In the genomic region with DNA sequence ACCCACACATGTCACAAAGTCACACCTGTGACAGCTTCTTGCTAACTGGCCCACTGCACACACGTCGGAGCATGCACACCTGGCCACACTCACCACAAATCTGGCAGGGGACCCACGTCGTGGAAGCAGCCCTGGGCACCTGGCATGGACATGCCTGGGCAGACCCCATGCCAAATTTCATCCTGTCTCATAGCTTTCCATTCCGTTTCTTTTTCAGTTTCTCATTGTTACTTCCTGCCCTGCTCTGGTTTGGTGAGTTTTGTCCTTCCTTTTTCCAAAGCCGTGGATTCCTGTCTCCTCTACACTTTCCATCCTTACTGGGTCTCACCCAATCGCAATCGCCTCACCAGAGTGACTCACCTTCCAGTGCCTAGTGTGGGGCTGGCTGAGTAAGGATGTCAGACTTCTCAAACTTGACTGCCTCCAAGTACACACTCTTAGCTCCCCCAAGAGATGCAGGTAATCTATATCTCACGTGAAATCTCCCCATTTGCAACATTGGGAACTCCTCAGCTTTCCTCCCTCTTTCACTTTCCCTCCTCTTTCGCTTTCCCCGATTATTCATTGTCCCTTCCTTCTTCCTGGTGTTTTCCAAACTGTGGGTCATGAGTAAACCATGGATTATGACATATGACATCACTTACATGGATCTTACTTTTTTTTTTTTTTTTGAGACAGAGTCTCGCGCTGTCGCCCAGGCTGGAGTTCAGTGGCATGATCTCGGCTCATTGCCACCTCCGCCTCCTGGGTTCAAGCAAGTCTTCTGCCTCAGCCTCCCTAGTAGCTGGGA, we compare ENCODE assay signal across 8 cellular contexts. TPM values are rescaled to one million over a fixed set of nuclear protein-coding genes. Genes with fewer than 3 reads are reported as not detected.
DNase-seq lines count a peak whose midpoint lies in the region; ATAC-seq and TF ChIP-seq lines count a peak whose summit lies in the region.

No MANE protein-coding gene starts in this region.

- no peak overlapping the region for H3K9ac ChIP-seq in stomach smooth muscle (ENCODE audit: low read length in 2 of 2)

- H3K27ac Mint-ChIP-seq in GM23338 (peak overlapping the region; percentile 80), WTC11 (peak overlapping the region; percentile 95)

- H3K9me2 ChIP-seq in GM23338 (ENCODE audit: insufficient read depth): no peaks in the 10 kb centered on the region

- no peak for ATAC-seq in GM23338
- ATAC-seq in WTC11: no peak
- ATAC-seq in foreskin keratinocyte: peak; percentile 60
- no peak for ATAC-seq in GM21360 (IDR thresholded peaks at IDR 0.05; ENCODE audit: unreplicated experiment)

- H3K4me2 ChIP-seq in GM23338: peak overlapping the region; percentile 79; the same call in 1 of the 2 replicates

- H3K4me3 Mint-ChIP-seq in GM23338: peak overlapping the region; percentile 41; the same call in 1 of the 3 replicates
- peak overlapping the region; percentile 66 for H3K4me3 Mint-ChIP-seq in WTC11

- H3K27me3 Mint-ChIP-seq in GM23338 (ENCODE audit: insufficient read depth, low read depth, poor library complexity): peaks cover 11% of the 10 kb centered on the region
- H3K27me3 Mint-ChIP-seq in WTC11 (ENCODE audit: low read depth): no peaks in the 10 kb centered on the region; the same call in 1 of the 2 replicates

- H3K27me3 ChIP-seq in GM23338 (ENCODE audit: insufficient read depth): peaks cover 11% of the 10 kb centered on the region
- no peaks in the 10 kb centered on the region for H3K27me3 ChIP-seq in foreskin keratinocyte
- no peaks in the 10 kb centered on the region for H3K27me3 ChIP-seq in stomach smooth muscle (ENCODE audit: control insufficient read depth in 1 of 2, insufficient read depth in 2 of 2, low read length in 2 of 2)

- H3K36me3 Mint-ChIP-seq in GM23338 (ENCODE audit: low read depth): no peaks in the 10 kb centered on the region; the same call in 2 of the 3 replicates
- H3K36me3 Mint-ChIP-seq in WTC11: no peaks in the 10 kb centered on the region

- no peaks in the 10 kb centered on the region; the same call in 1 of the 2 replicates for H4K20me1 ChIP-seq in GM23338 (replicated peaks; ENCODE audit: insufficient read depth)

- TF ChIP-seq CTCF in AG09309 (IDR thresholded peaks at IDR 0.05; ENCODE audit: control insufficient read depth, insufficient read depth, low read depth, low read length, missing control alignments): no peak
- TF ChIP-seq CTCF in GM23338 (conservative IDR thresholded peaks at IDR 0.05; ENCODE audit: low read depth in 2 of 2): no peak
- no peak for TF ChIP-seq CTCF in WTC11 (IDR thresholded peaks at IDR 0.05)
- TF ChIP-seq CTCF in foreskin keratinocyte (conservative IDR thresholded peaks at IDR 0.05): no peak

- H3K9me3 Mint-ChIP-seq in GM23338 (no peaks in the 10 kb centered on the region), WTC11 (no peaks in the 10 kb centered on the region)

- H3F3A ChIP-seq in GM23338 (replicated peaks; ENCODE audit: low read depth): peaks cover 23% of the 10 kb centered on the region; the same call in 1 of the 2 replicates

- CTCF ChIA-PET in WTC11 (lab: Charles Lee): interaction anchor here (0.9 to 2.9 kb wide), 3 partner anchors 12 to 101 kb away, joined by 4 to 21 read pairs (median 4); a partner anchor contains a TSS

- H3K9me3 ChIP-seq in stomach smooth muscle (ENCODE audit: control insufficient read depth in 2 of 2, low read length in 2 of 2): no peaks in the 10 kb centered on the region

- H3K36me3 ChIP-seq in GM23338 (ENCODE audit: insufficient read depth) (no peaks in the 10 kb centered on the region), stomach smooth muscle (ENCODE audit: control insufficient read depth in 2 of 2, insufficient read depth in 2 of 2, low read length in 2 of 2) (no peaks in the 10 kb centered on the region)

- H3K4me1 Mint-ChIP-seq in GM23338: peaks cover 15% of the 10 kb centered on the region
- peaks cover 18% of the 10 kb centered on the region for H3K4me1 Mint-ChIP-seq in WTC11

- no peak for DNase-seq in AG09309 (ENCODE audit: low read depth)
- DNase-seq in GM23338 (ENCODE audit: low spot score): no peak
- no peak for DNase-seq in WTC11 (ENCODE audit: low spot score)
- DNase-seq in foreskin keratinocyte: peak; percentile 94 to 96
- no peak for DNase-seq in NCI-H82 (lab: John Stamatoyannopoulos, UW)
- DNase-seq in Kasumi-1 (lab: John Stamatoyannopoulos, UW): no peak

- peaks cover 28% of the 10 kb centered on the region for H3K4me1 ChIP-seq in GM23338 (ENCODE audit: insufficient read depth)
- H3K4me1 ChIP-seq in foreskin keratinocyte: peaks cover 9% of the 10 kb centered on the region
- H3K4me1 ChIP-seq in stomach smooth muscle (ENCODE audit: control insufficient read depth, insufficient read depth, low read length): peaks cover 32% of the 10 kb centered on the region

- H2AFZ ChIP-seq in GM23338: no peak overlapping the region

- POLR2A ChIA-PET in WTC11 (lab: Charles Lee): interaction anchor here (0.9 to 1.9 kb wide), 4 partner anchors 8 to 24 kb away, joined by 3 to 7 read pairs (median 4); a partner anchor contains a TSS

- H3K27ac ChIP-seq in GM23338 (ENCODE audit: low read depth) (peak overlapping the region; percentile 96), foreskin keratinocyte (peak overlapping the region; percentile 89), stomach smooth muscle (ENCODE audit: low read length) (peak overlapping the region; percentile 37)

- peak overlapping the region; percentile 42 for H3K4me3 ChIP-seq in AG09309 (ENCODE audit: control insufficient read depth, low read depth, low read length)
- peak overlapping the region; percentile 57; the same call in 1 of the 2 replicates for H3K4me3 ChIP-seq in GM23338
- peak overlapping the region in 1 of 2 donors; percentile 8 for H3K4me3 ChIP-seq in stomach smooth muscle (ENCODE audit: low read length in 2 of 2)

- peaks cover 24% of the 10 kb centered on the region for H3K79me2 ChIP-seq in GM23338 (replicated peaks; ENCODE audit: insufficient read depth)

TF ChIP-seq in GM23338, 12 proteins besides CTCF, POLR2A, EP300 and RAD21 (continues in another document):
- TF ChIP-seq ZNF114 (CRISPR knock-in tag; IDR thresholded peaks at IDR 0.05): no peak
- no peak for TF ChIP-seq POLR2AphosphoS5 (IDR thresholded peaks at IDR 0.05; ENCODE audit: low read depth)
- TF ChIP-seq STAT1 (IDR thresholded peaks at IDR 0.05; ENCODE audit: unreplicated experiment): no peak

TF ChIP-seq in WTC11, 78 proteins besides CTCF, POLR2A, EP300 and RAD21 (continues in another document):
- TF ChIP-seq ZNF671 (CRISPR knock-in tag; IDR thresholded peaks at IDR 0.05) (no peak), FOXP1 (CRISPR knock-in tag; IDR thresholded peaks at IDR 0.05; ENCODE audit: borderline replicate concordance) (no peak), TEAD1 (CRISPR knock-in tag; IDR thresholded peaks at IDR 0.05) (no peak), FOXK1 (CRISPR knock-in tag; IDR thresholded peaks at IDR 0.05) (no peak), CREB1 (CRISPR knock-in tag; IDR thresholded peaks at IDR 0.05) (no peak), HMGA2 (CRISPR knock-in tag; IDR thresholded peaks at IDR 0.05) (no peak), NFE2L1 (CRISPR knock-in tag; IDR thresholded peaks at IDR 0.05) (no peak), SOX15 (CRISPR knock-in tag; IDR thresholded peaks at IDR 0.05) (no peak), MXD4 (CRISPR knock-in tag; IDR thresholded peaks at IDR 0.05; ENCODE audit: borderline replicate concordance) (no peak)
- TF ChIP-seq, protein P1, sequence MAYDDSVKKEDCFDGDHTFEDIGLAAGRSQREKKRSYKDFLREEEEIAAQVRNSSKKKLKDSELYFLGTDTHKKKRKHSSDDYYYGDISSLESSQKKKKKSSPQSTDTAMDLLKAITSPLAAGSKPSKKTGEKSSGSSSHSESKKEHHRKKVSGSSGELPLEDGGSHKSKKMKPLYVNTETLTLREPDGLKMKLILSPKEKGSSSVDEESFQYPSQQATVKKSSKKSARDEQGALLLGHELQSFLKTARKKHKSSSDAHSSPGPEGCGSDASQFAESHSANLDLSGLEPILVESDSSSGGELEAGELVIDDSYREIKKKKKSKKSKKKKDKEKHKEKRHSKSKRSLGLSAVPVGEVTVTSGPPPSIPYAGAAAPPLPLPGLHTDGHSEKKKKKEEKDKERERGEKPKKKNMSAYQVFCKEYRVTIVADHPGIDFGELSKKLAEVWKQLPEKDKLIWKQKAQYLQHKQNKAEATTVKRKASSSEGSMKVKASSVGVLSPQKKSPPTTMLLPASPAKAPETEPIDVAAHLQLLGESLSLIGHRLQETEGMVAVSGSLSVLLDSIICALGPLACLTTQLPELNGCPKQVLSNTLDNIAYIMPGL (CRISPR knock-in tag; IDR thresholded peaks at IDR 0.05): no peak
- TF ChIP-seq, protein P2, sequence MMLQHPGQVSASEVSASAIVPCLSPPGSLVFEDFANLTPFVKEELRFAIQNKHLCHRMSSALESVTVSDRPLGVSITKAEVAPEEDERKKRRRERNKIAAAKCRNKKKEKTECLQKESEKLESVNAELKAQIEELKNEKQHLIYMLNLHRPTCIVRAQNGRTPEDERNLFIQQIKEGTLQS (CRISPR knock-in tag; conservative IDR thresholded peaks at IDR 0.05): no peak
- TF ChIP-seq, protein P3, sequence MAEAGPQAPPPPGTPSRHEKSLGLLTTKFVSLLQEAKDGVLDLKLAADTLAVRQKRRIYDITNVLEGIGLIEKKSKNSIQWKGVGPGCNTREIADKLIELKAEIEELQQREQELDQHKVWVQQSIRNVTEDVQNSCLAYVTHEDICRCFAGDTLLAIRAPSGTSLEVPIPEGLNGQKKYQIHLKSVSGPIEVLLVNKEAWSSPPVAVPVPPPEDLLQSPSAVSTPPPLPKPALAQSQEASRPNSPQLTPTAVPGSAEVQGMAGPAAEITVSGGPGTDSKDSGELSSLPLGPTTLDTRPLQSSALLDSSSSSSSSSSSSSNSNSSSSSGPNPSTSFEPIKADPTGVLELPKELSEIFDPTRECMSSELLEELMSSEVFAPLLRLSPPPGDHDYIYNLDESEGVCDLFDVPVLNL (CRISPR knock-in tag; IDR thresholded peaks at IDR 0.05; ENCODE audit: borderline replicate concordance, low read depth): no peak

RNA-seq across cellular contexts. Expression of a gene that starts 1.6 kb away (rescaled TPM):
- total RNA-seq in GM23338 (2014; rRNA removed; shearing (Covaris generic)): 27.8 and 31.9 TPM in 2 replicates
- 23.4 and 25.8 TPM in 2 replicates for polyA plus RNA-seq in GM23338 (2016; fragmentation: Nextera tagmentation; extraction: Ambion mirVana)
- 29.4 to 49.5 TPM (median 32.2 TPM) in 3 replicates for total RNA-seq in WTC11 (2021)
- 3.9 and 4.3 TPM in 2 replicates for total RNA-seq in foreskin keratinocyte
- 4.7 and 5.5 TPM in 2 replicates for polyA plus RNA-seq in foreskin keratinocyte

RNA-seq across cellular contexts. Expression of a gene that starts 23.7 kb away (rescaled TPM):
- total RNA-seq in GM23338 (2014; rRNA removed; shearing (Covaris generic)): 14.5 and 17.3 TPM in 2 replicates
- polyA plus RNA-seq in GM23338 (2016; fragmentation: Nextera tagmentation; extraction: Ambion mirVana): 15.0 and 15.3 TPM in 2 replicates
- 30.4 to 37.7 TPM (median 33.0 TPM) in 3 replicates for total RNA-seq in WTC11 (2021)
- total RNA-seq in foreskin keratinocyte: 8.2 and 11.3 TPM in 2 replicates
- polyA plus RNA-seq in foreskin keratinocyte: 13.9 and 15.3 TPM in 2 replicates

RNA-seq across cellular contexts. Expression of a gene that starts 42.1 kb away (rescaled TPM):
- 1.7 and 2.9 TPM in 2 replicates for total RNA-seq in GM23338 (2014; rRNA removed; shearing (Covaris generic))
- 10.2 and 12.7 TPM in 2 replicates for polyA plus RNA-seq in GM23338 (2016; fragmentation: Nextera tagmentation; extraction: Ambion mirVana)
- total RNA-seq in WTC11 (2021): 7.0 to 8.1 TPM (median 7.3 TPM) in 3 replicates
- 2.2 and 3.2 TPM in 2 replicates for total RNA-seq in foreskin keratinocyte
- 5.5 and 7.9 TPM in 2 replicates for polyA plus RNA-seq in foreskin keratinocyte

Comparison
In these comparisons a context has a peak if more than half of its experiments do, and no peak if none do; other contexts are left out.
1. DNase-seq: peak in foreskin keratinocyte (2 of 2); none in AG09309 (single experiment), GM23338 (single experiment), WTC11 (single experiment), NCI-H82 (single experiment) and Kasumi-1 (0 of 2).
2. H3K27ac ChIP-seq: peak in every context shown above with its lines; median percentile 96 in GM23338; 89 in foreskin keratinocyte; 37 in stomach smooth muscle.